ENCODE assay signal across 19 cellular contexts in the genomic region with DNA sequence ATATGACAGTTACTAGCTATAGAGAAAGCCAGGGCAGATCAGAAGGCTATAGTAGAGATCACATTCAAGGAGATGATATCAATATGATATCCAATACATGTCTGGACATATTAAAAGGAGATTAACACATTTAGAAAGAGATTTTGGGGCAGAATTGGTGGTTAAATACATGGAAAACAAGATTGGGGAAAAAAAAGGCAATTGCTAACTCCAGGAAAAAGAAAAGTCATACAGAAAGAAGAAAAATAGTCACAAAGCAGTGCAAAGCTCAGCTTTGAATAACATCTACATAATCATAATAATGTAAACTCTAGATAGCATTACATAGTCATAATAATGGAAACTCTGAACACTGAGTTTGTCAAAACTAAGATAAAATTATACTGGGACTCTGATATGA. TPM values are rescaled to one million over a fixed set of nuclear protein-coding genes. Genes with fewer than 3 reads are reported as not detected.
A peak's percentile ranks its signal among the peaks of the same experiment; 100 is the strongest.
DNase-seq lines count a peak whose midpoint lies in the region; ATAC-seq and TF ChIP-seq lines count a peak whose summit lies in the region.
"Had no signal": no experiment of that assay in that cellular context is flagged by ENCODE, and none has a peak within 500 bp of the region (broad histone marks: within the 10 kb centered on the region; RNA-seq: fewer than 3 reads in every experiment).

No MANE protein-coding gene starts in this region.

- dilution Hi-C loops in IMR-90 (cut with HindIII; ENCODE audit: low sequenced_read_pairs, unreplicated experiment) = no loop called here

- POLR2A ChIA-PET in IMR-90 (lab: Charles Lee; ENCODE audit: unreplicated experiment) = no interaction called here
- POLR2A ChIA-PET in CD4-positive, alpha-beta T cell (lab: Charles Lee) = no interaction called here

- intact Hi-C loops in IMR-90 (cut with micrococcal nuclease) = no loop called here
- intact Hi-C loops in esophagus muscularis mucosa (cut with DNase I) = no loop called here
- intact Hi-C loops in uterus (cut with DNase I; ENCODE audit: low total_unique reads) = no loop called here
- intact Hi-C loops in CD4-positive, alpha-beta T cell (cut with DNase I, micrococcal nuclease) = no loop called here

- H4K8ac ChIP-seq in IMR-90 (ENCODE audit: low read depth in 2 of 2, low read length in 2 of 2) = no peak overlapping the region

- no peak overlapping the region for H3K14ac ChIP-seq in IMR-90 (replicated peaks; ENCODE audit: low read depth, low read length)

- peaks cover 11% of the 10 kb centered on the region for H3K27me3 Mint-ChIP-seq in CD4-positive, alpha-beta T cell

- H3K27ac Mint-ChIP-seq in CD4-positive, alpha-beta T cell = no peak overlapping the region
- H3K27ac Mint-ChIP-seq: CD14-positive monocyte; CD8-positive, alpha-beta T cell; IgD-negative memory B cell had no signal

- no peak overlapping the region for H3K4me2 ChIP-seq in IMR-90 (ENCODE audit: low read depth, low read length)

- TF ChIP-seq POLR2A in IMR-90 (IDR thresholded peaks at IDR 0.05; ENCODE audit: low read depth, low read length) = no peak
- TF ChIP-seq POLR2A in esophagus muscularis mucosa (IDR thresholded peaks at IDR 0.05; ENCODE audit: low read depth) = no peak
- no peak for TF ChIP-seq POLR2A in uterus (IDR thresholded peaks at IDR 0.05)

- H3K79me1 ChIP-seq in IMR-90 (ENCODE audit: low read depth in 1 of 2, low read length in 2 of 2) = no peaks in the 10 kb centered on the region

- H3K9me3 ChIP-seq in IMR-90 (ENCODE audit: control insufficient read depth, insufficient read depth, low read length) = peaks cover under 1% of the 10 kb centered on the region; the same call in 1 of the 2 replicates
- H3K9me3 ChIP-seq in esophagus muscularis mucosa = no peaks in the 10 kb centered on the region
- peaks cover 3% of the 10 kb centered on the region for H3K9me3 ChIP-seq in thoracic aorta
- H3K9me3 ChIP-seq in uterus = no peaks in the 10 kb centered on the region
- peaks cover 18% of the 10 kb centered on the region for H3K9me3 ChIP-seq in CD4-positive, alpha-beta T cell (ENCODE audit: control insufficient read depth, low read length)

- H3K9me3 Mint-ChIP-seq in CD4-positive, alpha-beta T cell = peaks cover 8% of the 10 kb centered on the region

- H3K9ac ChIP-seq in IMR-90 (ENCODE audit: low read depth, low read length) = no peak overlapping the region
- H3K9ac ChIP-seq: BLaER1, GM23248 had no signal

- H3K27ac ChIP-seq in IMR-90 (ENCODE audit: insufficient read depth, low read length) = no peak overlapping the region
- H3K27ac ChIP-seq in esophagus muscularis mucosa (replicated peaks in 1 of 4) = peak overlapping the region; percentile 69 to 95 (median 91)
- H3K27ac ChIP-seq in thoracic aorta = peak overlapping the region; percentile 37 to 66
- peak overlapping the region; percentile 17 to 18 for H3K27ac ChIP-seq in uterus
- no peak overlapping the region for H3K27ac ChIP-seq in CD4-positive, alpha-beta T cell (ENCODE audit: low read depth, low read length)
- H3K27ac ChIP-seq: BLaER1, GM23248 had no signal

- H3K9me1 ChIP-seq in IMR-90 (ENCODE audit: insufficient read depth, low read length) = no peaks in the 10 kb centered on the region; the same call in 1 of the 2 replicates

- no peaks in the 10 kb centered on the region for H3K36me3 Mint-ChIP-seq in CD4-positive, alpha-beta T cell (ENCODE audit: low read depth)
- H3K36me3 Mint-ChIP-seq: CD14-positive monocyte; CD8-positive, alpha-beta T cell had no signal

- H2AK9ac ChIP-seq in IMR-90 (replicated peaks; ENCODE audit: low read depth, low read length, poor library complexity) = no peak overlapping the region

- H3K4me3 ChIP-seq in IMR-90 (ENCODE audit: insufficient read depth, low read depth, low read length) = no peak overlapping the region
- peak overlapping the region in 2 of 4 donors; percentile 4 to 19 for H3K4me3 ChIP-seq in esophagus muscularis mucosa
- H3K4me3 ChIP-seq in thoracic aorta = peak overlapping the region; percentile 12
- H3K4me3 ChIP-seq in uterus = no peak overlapping the region
- H3K4me3 ChIP-seq: BLaER1, GM23248, HAP-1 had no signal

- H3K56ac ChIP-seq in IMR-90 (ENCODE audit: extremely low read depth, insufficient read depth, low read length) = no peak overlapping the region

- H4K5ac ChIP-seq in IMR-90 (ENCODE audit: low read depth, low read length) = no peak overlapping the region

- no peak overlapping the region for H2AK5ac ChIP-seq in IMR-90 (ENCODE audit: low read depth, low read length)

- no TSS peak for BruUV-seq in IMR-90 (replicated peaks; lab: Mats Ljungman, UMichigan)

- H2BK120ac ChIP-seq in IMR-90 (ENCODE audit: low read depth, low read length) = no peak overlapping the region

- no peak overlapping the region for H3K18ac ChIP-seq in IMR-90 (ENCODE audit: low read depth, low read length)

- CTCF ChIA-PET in IMR-90 (lab: Yijun Ruan, JAX) = interaction anchor here (0.6 kb wide), 1 partner anchor 220 kb away, joined by 4 read pairs; no protein-coding TSS in a partner anchor
- CTCF ChIA-PET in CD4-positive, alpha-beta T cell (lab: Charles Lee) = no interaction called here

- ATAC-seq in IMR-90 (ENCODE audit: low read depth) (no peak), thoracic aorta (ENCODE audit: insufficient number of reproducible peaks, low FRiP score, low read depth) (no peak), GM19328 (IDR thresholded peaks at IDR 0.05; ENCODE audit: unreplicated experiment) (no peak)
- ATAC-seq in CD4-positive, alpha-beta T cell (ENCODE audit: poor library complexity) = no peak
- ATAC-seq: CD8-positive, alpha-beta T cell had no signal

- H4K20me1 ChIP-seq in IMR-90 (ENCODE audit: insufficient read depth, low read length) = no peaks in the 10 kb centered on the region
- H4K20me1 ChIP-seq: BLaER1 had no signal

- DNase-seq in IMR-90 (no peak), esophagus muscularis mucosa (ENCODE audit: extremely low spot score) (no peak), thoracic aorta (ENCODE audit: low spot score) (no peak), uterus (no peak), NCI-H446 (lab: John Stamatoyannopoulos, UW) (no peak)
- no peak for DNase-seq in CD4-positive, alpha-beta T cell
- DNase-seq: 8988T; Calu3; CD8-positive, alpha-beta T cell; DMS79 treated with DMSO at 0.1 percent for 48 hours; GF-D8; GM23248 had no signal

- H3K23ac ChIP-seq in IMR-90 (ENCODE audit: low read depth, low read length) = no peak overlapping the region

- no peak overlapping the region for H4K91ac ChIP-seq in IMR-90 (ENCODE audit: insufficient read depth, low read depth, low read length)

- no peak for TF ChIP-seq EP300 in esophagus muscularis mucosa (IDR thresholded peaks at IDR 0.05)

- H3K36me3 ChIP-seq in IMR-90 (ENCODE audit: control insufficient read depth, insufficient read depth, low read length) (no peaks in the 10 kb centered on the region), esophagus muscularis mucosa (peaks cover 0 to 82% (median 47%) of the 10 kb centered on the region in 4 donors), thoracic aorta (peaks cover 58% of the 10 kb centered on the region), uterus (no peaks in the 10 kb centered on the region)
- H3K36me3 ChIP-seq: BLaER1, HAP-1 had no signal

- TF ChIP-seq CTCF in IMR-90 (conservative IDR thresholded peaks at IDR 0.05; ENCODE audit: low read depth, low read length) (no peak), esophagus muscularis mucosa (IDR thresholded peaks at IDR 0.05) (no peak), thoracic aorta (IDR thresholded peaks at IDR 0.05) (no peak), uterus (IDR thresholded peaks at IDR 0.05) (no peak)
- TF ChIP-seq CTCF in CD4-positive, alpha-beta T cell (IDR thresholded peaks at IDR 0.05) = no peak

- H2AFZ ChIP-seq in IMR-90 (replicated peaks; ENCODE audit: low read length, poor library complexity) = no peak overlapping the region
- H2AFZ ChIP-seq: GM23248 had no signal

- H3K27me3 ChIP-seq in IMR-90 (ENCODE audit: control insufficient read depth, insufficient read depth, low read length) (peaks cover 7% of the 10 kb centered on the region; the same call in 1 of the 2 replicates), esophagus muscularis mucosa (no peaks in the 10 kb centered on the region), thoracic aorta (replicated peaks; ENCODE audit: insufficient read depth) (no peaks in the 10 kb centered on the region), uterus (no peaks in the 10 kb centered on the region)
- peaks cover 12% of the 10 kb centered on the region for H3K27me3 ChIP-seq in CD4-positive, alpha-beta T cell (ENCODE audit: control insufficient read depth, insufficient read depth, low read length)
- H3K27me3 ChIP-seq: BLaER1 had no signal

- H2BK20ac ChIP-seq in IMR-90 (ENCODE audit: low read depth, low read length) = no peak overlapping the region

- H3K4me1 ChIP-seq in IMR-90 (ENCODE audit: control insufficient read depth, insufficient read depth, low read length) = peaks cover 7% of the 10 kb centered on the region; the same call in 1 of the 2 replicates
- H3K4me1 ChIP-seq in esophagus muscularis mucosa = peaks cover 7 to 99% (median 95%) of the 10 kb centered on the region in 4 donors
- peaks cover 42 to 77% of the 10 kb centered on the region in 2 donors for H3K4me1 ChIP-seq in thoracic aorta (ENCODE audit: control insufficient read depth in 1 of 2, low read depth in 2 of 2)
- peaks cover 6 to 9% of the 10 kb centered on the region in 2 donors for H3K4me1 ChIP-seq in uterus

- H3K4me1 Mint-ChIP-seq in CD4-positive, alpha-beta T cell (ENCODE audit: low read depth) = no peaks in the 10 kb centered on the region
- H3K4me1 Mint-ChIP-seq: IgD-negative memory B cell had no signal

- H3K4me3 Mint-ChIP-seq in CD4-positive, alpha-beta T cell = no peak overlapping the region
- H3K4me3 Mint-ChIP-seq: CD14-positive monocyte; CD8-positive, alpha-beta T cell; IgD-negative memory B cell had no signal

- no peak overlapping the region for H3K4ac ChIP-seq in IMR-90 (ENCODE audit: low read depth, low read length)

- no peak overlapping the region for H2BK15ac ChIP-seq in IMR-90 (ENCODE audit: low read depth, low read length)

- in situ Hi-C loops in IMR-90 (cut with MboI; ENCODE audit: low sequenced_read_pairs) = no loop called here

- no peak for TF ChIP-seq RAD21 in IMR-90 (IDR thresholded peaks at IDR 0.05; ENCODE audit: low read length)

- H2BK5ac ChIP-seq in IMR-90 (ENCODE audit: low read depth, low read length, poor library complexity, severe bottlenecking) = no peak overlapping the region

TF ChIP-seq in IMR-90, 13 proteins besides CTCF, POLR2A, EP300 and RAD21:
- peak; percentile 38 for TF ChIP-seq RCOR1 (IDR thresholded peaks at IDR 0.05; ENCODE audit: insufficient replicate concordance, low read length)
- no peak for TF ChIP-seq RFX5 (IDR thresholded peaks at IDR 0.05; ENCODE audit: low read depth, low read length)

RNA-seq across cellular contexts. Expression of a gene that starts 40.6 kb away (rescaled TPM):
- under 0.01 TPM in 2 replicates for total RNA-seq in IMR-90 (2012; rRNA removed)
- polyA plus RNA-seq in IMR-90 (2012; rRNA removed) = 0.03 and 0.12 TPM in 2 replicates
- polyA plus RNA-seq in IMR-90 (2012; cell fraction: cytosol; rRNA removed) = under 0.01 and 0.02 TPM in 2 replicates
- 0.01 and 0.02 TPM in 2 replicates for polyA plus RNA-seq in IMR-90 (2012; cell fraction: nucleus; rRNA removed; ENCODE audit: low replicate concordance)
- total RNA-seq in esophagus muscularis mucosa = over 10,000 TPM in 3 of 4 donors, 1,000 to 10,000 TPM in 1; 9,583 to 20,476 (median 14,208) TPM
- 1,000 to 10,000 TPM; 2,411 to 2,456 TPM for total RNA-seq in thoracic aorta
- total RNA-seq in uterus = 1,000 to 10,000 TPM in 2 of 4 donors, 100 to 1,000 TPM in 2; 447 to 1,893 (median 822) TPM
- total RNA-seq in CD4-positive, alpha-beta T cell = not detected
- total RNA-seq: A673; CD8-positive, alpha-beta T cell; GM23248; H4 had no signal

Comparison
In these comparisons a context has a peak if more than half of its experiments do, and no peak if none do; other contexts are left out.
1. H3K27ac ChIP-seq: peak in esophagus muscularis mucosa (4 of 4), thoracic aorta (2 of 2) and uterus (2 of 2); none in IMR-90 (single experiment) and CD4-positive, alpha-beta T cell (single experiment).
2. RNA of a gene that starts 40.6 kb away (total RNA-seq): 9,583 to 20,476 TPM in esophagus muscularis mucosa, 2,411 to 2,456 TPM in thoracic aorta and 447 to 1,893 TPM in uterus; under 0.01 TPM in IMR-90 and not detected in CD4-positive, alpha-beta T cell; every median in the first group is over 100 times any median in the second.